Comparison of ENCODE assay signal across 16 cellular contexts in the genomic region with DNA sequence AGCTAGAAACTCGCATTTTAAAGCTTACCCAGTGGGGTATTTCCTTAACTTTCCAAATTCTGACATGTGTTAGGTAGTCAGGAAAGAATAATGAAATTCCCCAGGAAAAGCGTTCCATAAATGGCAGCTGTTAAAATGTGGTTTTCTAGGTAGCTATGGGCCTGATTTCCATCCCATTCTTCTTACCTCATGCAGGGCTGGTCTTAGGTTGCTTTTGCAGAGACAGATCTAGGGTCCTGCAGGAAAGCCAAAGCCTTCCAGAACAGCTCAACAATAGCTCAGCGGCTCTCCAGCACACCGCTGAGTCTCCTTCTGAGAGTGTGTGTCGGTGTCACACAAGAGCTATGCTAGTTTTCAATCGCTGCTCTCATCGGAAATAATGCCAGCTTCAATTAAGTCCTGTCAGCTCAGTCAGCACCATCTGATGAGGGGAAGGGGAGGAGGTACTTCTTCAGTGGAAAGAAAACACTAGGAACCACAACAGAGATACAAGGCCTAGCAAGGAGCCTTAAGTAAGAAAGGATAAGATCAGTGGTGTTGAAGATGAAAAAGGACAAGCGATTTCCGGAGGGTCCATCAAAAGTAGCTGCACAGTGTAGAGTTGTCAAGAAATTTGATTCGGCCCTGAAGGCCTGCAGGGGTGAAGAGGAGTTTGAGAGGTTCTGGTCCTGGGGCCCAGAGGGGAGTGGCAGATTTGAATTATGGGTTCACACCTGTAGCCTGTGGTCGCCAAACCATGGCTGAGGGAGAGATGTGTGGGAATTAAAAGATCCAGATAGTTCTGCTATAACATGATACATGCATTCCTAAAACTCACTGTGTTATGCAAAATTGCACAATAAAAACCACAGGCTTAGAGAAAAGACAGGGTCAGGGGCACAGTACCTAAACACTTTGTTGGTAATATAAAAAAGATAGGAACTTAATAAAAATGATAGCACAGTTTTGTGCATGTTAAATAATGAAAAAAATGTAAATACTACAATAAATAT.
A peak's percentile ranks its signal among the peaks of the same experiment; 100 is the strongest.
DNase-seq lines count a peak whose midpoint lies in the region; ATAC-seq lines count a peak whose summit lies in the region.
"Had no signal": no experiment of that assay in that cellular context is flagged by ENCODE, and none has a peak within 500 bp of the region (broad histone marks: within the 10 kb centered on the region; RNA-seq: fewer than 3 reads in every experiment).

No MANE protein-coding gene starts in this region.

- WGBS in HUES64, result 57% methylated on average over 11 of the region's 11 CpGs

- intact Hi-C loops in activated T-helper 1 cell treated with anti-CD3 and anti-CD28 coated beads, Interleukin-12 subunit alpha, Interleukin-12 subunit beta, Interleukin-2, Interleukin-4 antibody, amounts not matched to agents 30 ng/mL and 10 ng/mL and 1 ng/mL, durations not matched to agents 14 hours and 24 hours and 36 hours (cut with micrococcal nuclease), result loop anchor here (2.0 to 5.0 kb wide), 5 partner anchors 73 to 422 kb away; partner anchors contain the start of genes SLC38A6 and TRMT5

- no peak for ATAC-seq in HG03439 (IDR thresholded peaks at IDR 0.05; ENCODE audit: unreplicated experiment)
- ATAC-seq: left lobe of liver; natural killer cell treated with Interleukin-12 subunit alpha and Interleukin-12 subunit beta and Interleukin-15 and Interleukin-18, amount 100 ng/mL, for 72 hours; stimulated activated effector memory CD8-positive, alpha-beta T cell treated with anti-CD3 and anti-CD28 coated beads, Interleukin-12 subunit alpha, Interleukin-12 subunit beta, amount 100 ng/mL, for 72 hours had no signal

- H3K27me3 Mint-ChIP-seq in activated T-helper 1 cell treated with anti-CD3 and anti-CD28 coated beads, Interleukin-12 subunit alpha, Interleukin-12 subunit beta, Interleukin-2, Interleukin-4 antibody, amounts not matched to agents 30 ng/mL and 10 ng/mL and 1 ng/mL, durations not matched to agents 14 hours and 24 hours and 36 hours (ENCODE audit: insufficient read depth), result peaks cover 4% of the 10 kb centered on the region

- no peaks in the 10 kb centered on the region for H3K36me3 ChIP-seq in ACC112 (ENCODE audit: insufficient read depth, low read length)
- no peaks in the 10 kb centered on the region for H3K36me3 ChIP-seq in HUES64 (ENCODE audit: insufficient read depth, low read length)

- DNase-seq in activated T-helper 1 cell treated with anti-CD3 and anti-CD28 coated beads, Interleukin-12 subunit alpha, Interleukin-12 subunit beta, Interleukin-2, Interleukin-4 antibody, amounts not matched to agents 30 ng/mL and 10 ng/mL and 1 ng/mL, durations not matched to agents 14 hours and 24 hours and 36 hours (ENCODE audit: low spot score), result no peak
- DNase-seq in glomerular visceral epithelial cell (ENCODE audit: extremely low spot score) (peak; percentile 68), NCI-H1694 treated with DMSO at 0.1 percent for 48 hours (lab: John Stamatoyannopoulos, UW) (no peak), NCI-H510A treated with DMSO at 0.1 percent for 48 hours (lab: John Stamatoyannopoulos, UW) (no peak), SW480 (ENCODE audit: low spot score) (no peak)
- DNase-seq: activated CD4-positive, alpha-beta T cell treated with anti-CD3 and anti-CD28 coated beads for 48 hours; activated gamma-delta T cell; NCI-H1105; NCI-H82 had no signal

- peaks cover 20% of the 10 kb centered on the region for H3K9me3 Mint-ChIP-seq in activated T-helper 1 cell treated with anti-CD3 and anti-CD28 coated beads, Interleukin-12 subunit alpha, Interleukin-12 subunit beta, Interleukin-2, Interleukin-4 antibody, amounts not matched to agents 30 ng/mL and 10 ng/mL and 1 ng/mL, durations not matched to agents 14 hours and 24 hours and 36 hours
- H3K9me3 Mint-ChIP-seq: natural killer cell treated with Interleukin-12 subunit alpha and Interleukin-12 subunit beta and Interleukin-15 and Interleukin-18, amount 100 ng/mL, for 72 hours; stimulated activated effector memory CD8-positive, alpha-beta T cell treated with anti-CD3 and anti-CD28 coated beads, Interleukin-12 subunit alpha, Interleukin-12 subunit beta, amount 100 ng/mL, for 72 hours had no signal

- peak overlapping the region; percentile 42 for H3K27ac Mint-ChIP-seq in activated T-helper 1 cell treated with anti-CD3 and anti-CD28 coated beads, Interleukin-12 subunit alpha, Interleukin-12 subunit beta, Interleukin-2, Interleukin-4 antibody, amounts not matched to agents 30 ng/mL and 10 ng/mL and 1 ng/mL, durations not matched to agents 14 hours and 24 hours and 36 hours
- H3K27ac Mint-ChIP-seq: natural killer cell treated with Interleukin-12 subunit alpha and Interleukin-12 subunit beta and Interleukin-15 and Interleukin-18, amount 100 ng/mL, for 72 hours; stimulated activated effector memory CD8-positive, alpha-beta T cell treated with anti-CD3 and anti-CD28 coated beads, Interleukin-12 subunit alpha, Interleukin-12 subunit beta, amount 100 ng/mL, for 72 hours had no signal

- H3K27me3 ChIP-seq in ACC112 (ENCODE audit: insufficient read depth, low read length) (no peaks in the 10 kb centered on the region), HUES64 (ENCODE audit: insufficient read depth, low read length) (no peaks in the 10 kb centered on the region)

- H3K4me3 ChIP-seq in ACC112 (ENCODE audit: low read depth, low read length) (no peak overlapping the region), HUES64 (ENCODE audit: low read length) (no peak overlapping the region)
- H3K4me3 ChIP-seq: coronary artery had no signal

- no peaks in the 10 kb centered on the region for H3K79me2 ChIP-seq in ACC112 (ENCODE audit: control insufficient read depth, insufficient read depth, low read length, unreplicated experiment)

- no peak overlapping the region for H2AFZ ChIP-seq in ACC112 (ENCODE audit: low read length, unreplicated experiment)

- H3K36me3 Mint-ChIP-seq in activated T-helper 1 cell treated with anti-CD3 and anti-CD28 coated beads, Interleukin-12 subunit alpha, Interleukin-12 subunit beta, Interleukin-2, Interleukin-4 antibody, amounts not matched to agents 30 ng/mL and 10 ng/mL and 1 ng/mL, durations not matched to agents 14 hours and 24 hours and 36 hours (ENCODE audit: low read depth), result peaks cover 1% of the 10 kb centered on the region
- H3K36me3 Mint-ChIP-seq: natural killer cell treated with Interleukin-12 subunit alpha and Interleukin-12 subunit beta and Interleukin-15 and Interleukin-18, amount 100 ng/mL, for 72 hours; stimulated activated effector memory CD8-positive, alpha-beta T cell treated with anti-CD3 and anti-CD28 coated beads, Interleukin-12 subunit alpha, Interleukin-12 subunit beta, amount 100 ng/mL, for 72 hours had no signal

- no peak overlapping the region; the same call in 1 of the 2 replicates for H3K9ac ChIP-seq in HUES64 (ENCODE audit: low read depth, low read length)

- H3K4me1 ChIP-seq in ACC112 (ENCODE audit: control insufficient read depth, insufficient read depth, low read length, unreplicated experiment) (peaks cover 43% of the 10 kb centered on the region), HUES64 (ENCODE audit: insufficient read depth, low read length) (peaks cover 37% of the 10 kb centered on the region)

- peaks cover 8% of the 10 kb centered on the region for H3K9me3 ChIP-seq in HUES64 (ENCODE audit: insufficient read depth, low read depth, low read length)

- H3K4me1 Mint-ChIP-seq in activated T-helper 1 cell treated with anti-CD3 and anti-CD28 coated beads, Interleukin-12 subunit alpha, Interleukin-12 subunit beta, Interleukin-2, Interleukin-4 antibody, amounts not matched to agents 30 ng/mL and 10 ng/mL and 1 ng/mL, durations not matched to agents 14 hours and 24 hours and 36 hours (ENCODE audit: low read depth), result peaks cover 37% of the 10 kb centered on the region

- H3K27ac ChIP-seq in ACC112 (ENCODE audit: low read depth, low read length) (peak overlapping the region; percentile 62), HUES64 (ENCODE audit: low read depth, low read length) (peak overlapping the region; percentile 56)
- H3K27ac ChIP-seq: coronary artery had no signal

- H3K4me3 Mint-ChIP-seq in activated T-helper 1 cell treated with anti-CD3 and anti-CD28 coated beads, Interleukin-12 subunit alpha, Interleukin-12 subunit beta, Interleukin-2, Interleukin-4 antibody, amounts not matched to agents 30 ng/mL and 10 ng/mL and 1 ng/mL, durations not matched to agents 14 hours and 24 hours and 36 hours, result no peak overlapping the region
- H3K4me3 Mint-ChIP-seq: natural killer cell treated with Interleukin-12 subunit alpha and Interleukin-12 subunit beta and Interleukin-15 and Interleukin-18, amount 100 ng/mL, for 72 hours; stimulated activated effector memory CD8-positive, alpha-beta T cell treated with anti-CD3 and anti-CD28 coated beads, Interleukin-12 subunit alpha, Interleukin-12 subunit beta, amount 100 ng/mL, for 72 hours had no signal
